1 cellular context compared by ENCODE assay signal in genomic region chr3:32177702-32178198, GRCh38.
TF ChIP-seq lines count a peak whose summit lies in the region.

No MANE protein-coding gene starts in this region.

TF ChIP-seq in K562, 482 proteins besides CTCF, POLR2A, EP300 and RAD21 (continued from another document and continues in another):
- no peak for TF ChIP-seq MYNN (IDR thresholded peaks at IDR 0.05)
- no peak for TF ChIP-seq MYNN (CRISPR knock-in tag; IDR thresholded peaks at IDR 0.05)
- no peak for TF ChIP-seq ZNF280B (CRISPR knock-in tag; IDR thresholded peaks at IDR 0.05)
- TF ChIP-seq, protein P1, sequence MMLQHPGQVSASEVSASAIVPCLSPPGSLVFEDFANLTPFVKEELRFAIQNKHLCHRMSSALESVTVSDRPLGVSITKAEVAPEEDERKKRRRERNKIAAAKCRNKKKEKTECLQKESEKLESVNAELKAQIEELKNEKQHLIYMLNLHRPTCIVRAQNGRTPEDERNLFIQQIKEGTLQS (IDR thresholded peaks at IDR 0.05), result no peak
- TF ChIP-seq, protein P1 (CRISPR knock-in tag; conservative IDR thresholded peaks at IDR 0.05), result no peak
- TF ChIP-seq ETS1 (conservative IDR thresholded peaks at IDR 0.05; ENCODE audit: control insufficient read depth, low read depth, low read length), result no peak
- TF ChIP-seq ZNF717 (CRISPR knock-in tag; IDR thresholded peaks at IDR 0.05), result no peak
- TF ChIP-seq, protein P2, sequence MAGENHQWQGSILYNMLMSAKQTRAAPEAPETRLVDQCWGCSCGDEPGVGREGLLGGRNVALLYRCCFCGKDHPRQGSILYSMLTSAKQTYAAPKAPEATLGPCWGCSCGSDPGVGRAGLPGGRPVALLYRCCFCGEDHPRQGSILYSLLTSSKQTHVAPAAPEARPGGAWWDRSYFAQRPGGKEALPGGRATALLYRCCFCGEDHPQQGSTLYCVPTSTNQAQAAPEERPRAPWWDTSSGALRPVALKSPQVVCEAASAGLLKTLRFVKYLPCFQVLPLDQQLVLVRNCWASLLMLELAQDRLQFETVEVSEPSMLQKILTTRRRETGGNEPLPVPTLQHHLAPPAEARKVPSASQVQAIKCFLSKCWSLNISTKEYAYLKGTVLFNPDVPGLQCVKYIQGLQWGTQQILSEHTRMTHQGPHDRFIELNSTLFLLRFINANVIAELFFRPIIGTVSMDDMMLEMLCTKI (IDR thresholded peaks at IDR 0.05; ENCODE audit: partially characterized antibody), result no peak
- TF ChIP-seq ZNF253 (CRISPR knock-in tag; conservative IDR thresholded peaks at IDR 0.05), result no peak
- no peak for TF ChIP-seq RBM15 (IDR thresholded peaks at IDR 0.05; ENCODE audit: insufficient read depth, low read length)
- no peak for TF ChIP-seq GABPA (tag; conservative IDR thresholded peaks at IDR 0.05; ENCODE audit: low read depth)
- no peak for TF ChIP-seq MEF2D (tag; conservative IDR thresholded peaks at IDR 0.05; ENCODE audit: low read depth)
- TF ChIP-seq, protein P3, sequence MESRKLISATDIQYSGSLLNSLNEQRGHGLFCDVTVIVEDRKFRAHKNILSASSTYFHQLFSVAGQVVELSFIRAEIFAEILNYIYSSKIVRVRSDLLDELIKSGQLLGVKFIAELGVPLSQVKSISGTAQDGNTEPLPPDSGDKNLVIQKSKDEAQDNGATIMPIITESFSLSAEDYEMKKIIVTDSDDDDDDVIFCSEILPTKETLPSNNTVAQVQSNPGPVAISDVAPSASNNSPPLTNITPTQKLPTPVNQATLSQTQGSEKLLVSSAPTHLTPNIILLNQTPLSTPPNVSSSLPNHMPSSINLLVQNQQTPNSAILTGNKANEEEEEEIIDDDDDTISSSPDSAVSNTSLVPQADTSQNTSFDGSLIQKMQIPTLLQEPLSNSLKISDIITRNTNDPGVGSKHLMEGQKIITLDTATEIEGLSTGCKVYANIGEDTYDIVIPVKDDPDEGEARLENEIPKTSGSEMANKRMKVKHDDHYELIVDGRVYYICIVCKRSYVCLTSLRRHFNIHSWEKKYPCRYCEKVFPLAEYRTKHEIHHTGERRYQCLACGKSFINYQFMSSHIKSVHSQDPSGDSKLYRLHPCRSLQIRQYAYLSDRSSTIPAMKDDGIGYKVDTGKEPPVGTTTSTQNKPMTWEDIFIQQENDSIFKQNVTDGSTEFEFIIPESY (CRISPR knock-in tag; IDR thresholded peaks at IDR 0.05), result no peak
- peak; percentile 55; the same call in 1 of the 2 replicates for TF ChIP-seq RB1 (IDR thresholded peaks at IDR 0.05; ENCODE audit: low read depth)
- TF ChIP-seq TAF15 (IDR thresholded peaks at IDR 0.05; ENCODE audit: low read depth, low read length), result no peak
- TF ChIP-seq PKNOX1 (IDR thresholded peaks at IDR 0.05), result 0 out of 2 replicates have a peak, but pooled peaks have one; percentile 4
- no peak for TF ChIP-seq ZZZ3 (IDR thresholded peaks at IDR 0.05)
- no peak for TF ChIP-seq DPF2 (IDR thresholded peaks at IDR 0.05)
- TF ChIP-seq L3MBTL2 (IDR thresholded peaks at IDR 0.05), result no peak; the same call in 1 of the 2 replicates
- no peak for TF ChIP-seq ZNF140 (CRISPR knock-in tag; IDR thresholded peaks at IDR 0.05)
- TF ChIP-seq ZC3H8 (IDR thresholded peaks at IDR 0.05), result no peak
- TF ChIP-seq CREBBP (IDR thresholded peaks at IDR 0.05; ENCODE audit: low read depth, low read length), result no peak
- TF ChIP-seq, protein P4, sequence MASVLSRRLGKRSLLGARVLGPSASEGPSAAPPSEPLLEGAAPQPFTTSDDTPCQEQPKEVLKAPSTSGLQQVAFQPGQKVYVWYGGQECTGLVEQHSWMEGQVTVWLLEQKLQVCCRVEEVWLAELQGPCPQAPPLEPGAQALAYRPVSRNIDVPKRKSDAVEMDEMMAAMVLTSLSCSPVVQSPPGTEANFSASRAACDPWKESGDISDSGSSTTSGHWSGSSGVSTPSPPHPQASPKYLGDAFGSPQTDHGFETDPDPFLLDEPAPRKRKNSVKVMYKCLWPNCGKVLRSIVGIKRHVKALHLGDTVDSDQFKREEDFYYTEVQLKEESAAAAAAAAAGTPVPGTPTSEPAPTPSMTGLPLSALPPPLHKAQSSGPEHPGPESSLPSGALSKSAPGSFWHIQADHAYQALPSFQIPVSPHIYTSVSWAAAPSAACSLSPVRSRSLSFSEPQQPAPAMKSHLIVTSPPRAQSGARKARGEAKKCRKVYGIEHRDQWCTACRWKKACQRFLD (CRISPR knock-in tag; IDR thresholded peaks at IDR 0.05), result no peak
- TF ChIP-seq ZNF324 (CRISPR knock-in tag; IDR thresholded peaks at IDR 0.05), result no peak
- no peak for TF ChIP-seq SREBF1 (IDR thresholded peaks at IDR 0.05; ENCODE audit: borderline replicate concordance, low read depth, low read length)
- no peak for TF ChIP-seq MTA2 (IDR thresholded peaks at IDR 0.05; ENCODE audit: low read depth)
- no peak for TF ChIP-seq DIDO1 (tag; IDR thresholded peaks at IDR 0.05; ENCODE audit: low read depth)
- no peak for TF ChIP-seq POU5F1 (IDR thresholded peaks at IDR 0.05; ENCODE audit: borderline replicate concordance, low read depth, low read length, partially characterized antibody)
- TF ChIP-seq ZNF586 (CRISPR knock-in tag; conservative IDR thresholded peaks at IDR 0.05), result no peak
- TF ChIP-seq, protein P5, sequence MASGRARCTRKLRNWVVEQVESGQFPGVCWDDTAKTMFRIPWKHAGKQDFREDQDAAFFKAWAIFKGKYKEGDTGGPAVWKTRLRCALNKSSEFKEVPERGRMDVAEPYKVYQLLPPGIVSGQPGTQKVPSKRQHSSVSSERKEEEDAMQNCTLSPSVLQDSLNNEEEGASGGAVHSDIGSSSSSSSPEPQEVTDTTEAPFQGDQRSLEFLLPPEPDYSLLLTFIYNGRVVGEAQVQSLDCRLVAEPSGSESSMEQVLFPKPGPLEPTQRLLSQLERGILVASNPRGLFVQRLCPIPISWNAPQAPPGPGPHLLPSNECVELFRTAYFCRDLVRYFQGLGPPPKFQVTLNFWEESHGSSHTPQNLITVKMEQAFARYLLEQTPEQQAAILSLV (tag; IDR thresholded peaks at IDR 0.05), result no peak
- TF ChIP-seq ZNF133 (CRISPR knock-in tag; IDR thresholded peaks at IDR 0.05), result no peak
- no peak for TF ChIP-seq NR3C1 (CRISPR knock-in tag; IDR thresholded peaks at IDR 0.05)
- peak; percentile 25; the same call in 1 of the 2 replicates for TF ChIP-seq JUND (IDR thresholded peaks at IDR 0.05; ENCODE audit: borderline replicate concordance, low read depth, low read length)
- no peak for TF ChIP-seq JUND (tag; IDR thresholded peaks at IDR 0.05; ENCODE audit: borderline replicate concordance, low read depth, low read length)
- TF ChIP-seq OTX1 (CRISPR knock-in tag; IDR thresholded peaks at IDR 0.05), result no peak
- TF ChIP-seq, protein P6, sequence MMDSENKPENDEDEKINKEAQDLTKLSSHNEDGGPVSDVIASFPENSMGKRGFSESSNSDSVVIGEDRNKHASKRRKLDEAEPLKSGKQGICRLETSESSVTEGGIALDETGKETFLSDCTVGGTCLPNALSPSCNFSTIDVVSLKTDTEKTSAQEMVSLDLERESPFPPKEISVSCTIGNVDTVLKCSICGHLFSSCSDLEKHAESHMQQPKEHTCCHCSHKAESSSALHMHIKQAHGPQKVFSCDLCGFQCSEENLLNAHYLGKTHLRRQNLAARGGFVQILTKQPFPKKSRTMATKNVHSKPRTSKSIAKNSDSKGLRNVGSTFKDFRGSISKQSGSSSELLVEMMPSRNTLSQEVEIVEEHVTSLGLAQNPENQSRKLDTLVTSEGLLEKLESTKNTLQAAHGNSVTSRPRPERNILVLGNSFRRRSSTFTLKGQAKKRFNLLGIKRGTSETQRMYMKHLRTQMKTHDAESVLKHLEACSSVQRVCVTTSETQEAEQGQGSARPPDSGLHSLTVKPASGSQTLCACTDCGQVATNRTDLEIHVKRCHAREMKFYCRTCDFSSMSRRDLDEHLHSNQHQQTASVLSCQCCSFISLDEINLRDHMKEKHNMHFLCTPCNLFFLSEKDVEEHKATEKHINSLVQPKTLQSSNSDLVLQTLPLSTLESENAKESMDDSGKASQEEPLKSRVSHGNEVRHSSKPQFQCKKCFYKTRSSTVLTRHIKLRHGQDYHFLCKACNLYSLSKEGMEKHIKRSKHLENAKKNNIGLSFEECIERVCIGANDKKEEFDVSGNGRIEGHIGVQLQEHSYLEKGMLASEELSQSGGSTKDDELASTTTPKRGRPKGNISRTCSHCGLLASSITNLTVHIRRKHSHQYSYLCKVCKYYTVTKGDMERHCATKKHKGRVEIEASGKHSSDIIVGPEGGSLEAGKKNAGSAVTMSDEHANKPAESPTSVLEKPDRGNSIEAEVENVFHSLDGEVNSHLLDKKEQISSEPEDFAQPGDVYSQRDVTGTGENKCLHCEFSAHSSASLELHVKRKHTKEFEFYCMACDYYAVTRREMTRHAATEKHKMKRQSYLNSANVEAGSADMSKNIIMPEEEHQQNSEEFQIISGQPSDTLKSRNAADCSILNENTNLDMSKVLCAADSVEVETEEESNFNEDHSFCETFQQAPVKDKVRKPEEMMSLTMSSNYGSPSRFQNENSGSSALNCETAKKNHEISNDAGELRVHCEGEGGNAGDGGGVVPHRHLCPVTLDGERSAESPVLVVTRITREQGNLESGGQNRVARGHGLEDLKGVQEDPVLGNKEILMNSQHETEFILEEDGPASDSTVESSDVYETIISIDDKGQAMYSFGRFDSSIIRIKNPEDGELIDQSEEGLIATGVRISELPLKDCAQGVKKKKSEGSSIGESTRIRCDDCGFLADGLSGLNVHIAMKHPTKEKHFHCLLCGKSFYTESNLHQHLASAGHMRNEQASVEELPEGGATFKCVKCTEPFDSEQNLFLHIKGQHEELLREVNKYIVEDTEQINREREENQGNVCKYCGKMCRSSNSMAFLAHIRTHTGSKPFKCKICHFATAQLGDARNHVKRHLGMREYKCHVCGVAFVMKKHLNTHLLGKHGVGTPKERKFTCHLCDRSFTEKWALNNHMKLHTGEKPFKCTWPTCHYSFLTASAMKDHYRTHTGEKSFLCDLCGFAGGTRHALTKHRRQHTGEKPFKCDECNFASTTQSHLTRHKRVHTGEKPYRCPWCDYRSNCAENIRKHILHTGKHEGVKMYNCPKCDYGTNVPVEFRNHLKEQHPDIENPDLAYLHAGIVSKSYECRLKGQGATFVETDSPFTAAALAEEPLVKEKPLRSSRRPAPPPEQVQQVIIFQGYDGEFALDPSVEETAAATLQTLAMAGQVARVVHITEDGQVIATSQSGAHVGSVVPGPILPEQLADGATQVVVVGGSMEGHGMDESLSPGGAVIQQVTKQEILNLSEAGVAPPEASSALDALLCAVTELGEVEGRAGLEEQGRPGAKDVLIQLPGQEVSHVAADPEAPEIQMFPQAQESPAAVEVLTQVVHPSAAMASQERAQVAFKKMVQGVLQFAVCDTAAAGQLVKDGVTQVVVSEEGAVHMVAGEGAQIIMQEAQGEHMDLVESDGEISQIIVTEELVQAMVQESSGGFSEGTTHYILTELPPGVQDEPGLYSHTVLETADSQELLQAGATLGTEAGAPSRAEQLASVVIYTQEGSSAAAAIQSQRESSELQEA (IDR thresholded peaks at IDR 0.05; ENCODE audit: low read depth), result no peak
- no peak for TF ChIP-seq BACH1 (tag; IDR thresholded peaks at IDR 0.05)
- TF ChIP-seq TFAP4 (CRISPR knock-in tag; IDR thresholded peaks at IDR 0.05; ENCODE audit: borderline replicate concordance), result no peak
- no peak for TF ChIP-seq ZBTB1 (CRISPR knock-in tag; IDR thresholded peaks at IDR 0.05; ENCODE audit: borderline replicate concordance, low read depth)
- no peak for TF ChIP-seq ASH1L (IDR thresholded peaks at IDR 0.05; ENCODE audit: borderline replicate concordance, low read depth, partially characterized antibody)
- no peak for TF ChIP-seq NCOA2 (IDR thresholded peaks at IDR 0.05; ENCODE audit: partially characterized antibody in 2 of 2)
- TF ChIP-seq NFE2 (IDR thresholded peaks at IDR 0.05; ENCODE audit: low read depth), result peak; percentile 91
- TF ChIP-seq E2F6 (IDR thresholded peaks at IDR 0.05; ENCODE audit: borderline replicate concordance in 1 of 2, extremely low read depth in 1 of 2, insufficient read depth in 1 of 2, insufficient read length in 1 of 2, low read depth in 1 of 2, low read length in 1 of 2, poor library complexity in 1 of 2, severe bottlenecking in 1 of 2), result peak in 1 of 2 experiments; percentile 42
- no peak for TF ChIP-seq ZFX (CRISPR knock-in tag; IDR thresholded peaks at IDR 0.05)
- no peak for TF ChIP-seq RFX1 (IDR thresholded peaks at IDR 0.05)
